Comparison of ENCODE assay signal across 1 cellular context in genomic region chr11:68261749-68262543, GRCh38.
TF ChIP-seq lines count a peak whose summit lies in the region.

No MANE protein-coding gene starts in this region.

TF ChIP-seq in HepG2, 621 proteins besides CTCF, POLR2A, EP300 and RAD21 (continued from another document):
- TF ChIP-seq AKNA (CRISPR knock-in tag; IDR thresholded peaks at IDR 0.05; ENCODE audit: borderline replicate concordance) = no peak
- no peak for TF ChIP-seq CSRNP2 (CRISPR knock-in tag; conservative IDR thresholded peaks at IDR 0.05; ENCODE audit: low read depth)
- no peak for TF ChIP-seq MBD4 (IDR thresholded peaks at IDR 0.05; ENCODE audit: borderline replicate concordance, low read length)
- no peak for TF ChIP-seq DZIP1 (CRISPR knock-in tag; IDR thresholded peaks at IDR 0.05)
- TF ChIP-seq ATM (IDR thresholded peaks at IDR 0.05; ENCODE audit: borderline replicate concordance) = no peak
